ENCODE assay signal across 1 cellular context in the genomic region with DNA sequence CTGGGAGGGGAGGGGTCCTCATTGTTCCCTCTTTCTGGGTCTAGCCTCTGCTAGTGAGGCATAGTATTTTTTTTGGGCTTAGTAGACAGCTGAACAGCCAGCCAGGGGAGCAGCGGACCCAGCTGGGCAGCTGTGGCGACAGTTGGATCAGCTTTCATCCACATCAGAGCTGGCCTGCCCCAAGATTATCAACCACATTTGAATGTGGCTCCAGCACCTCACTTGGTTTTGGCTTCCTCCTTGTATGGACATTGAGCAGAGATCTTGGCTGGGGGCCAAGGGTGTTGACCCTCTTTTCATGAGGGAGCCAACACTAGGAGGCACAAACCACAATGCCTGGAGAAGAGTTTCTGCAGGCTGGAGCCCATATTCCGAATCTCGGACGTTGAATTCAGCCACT.
TF ChIP-seq lines count a peak whose summit lies in the region.

No MANE protein-coding gene starts in this region.

TF ChIP-seq in SK-N-SH treated with all-trans-retinoic acid at 6 μM for 48 hours, 23 proteins besides CTCF, POLR2A, EP300 and RAD21 (continued from another document):
- TF ChIP-seq PATZ1 (CRISPR knock-in tag; IDR thresholded peaks at IDR 0.05; ENCODE audit: borderline replicate concordance) (no peak), CSRNP3 (CRISPR knock-in tag; IDR thresholded peaks at IDR 0.05) (no peak), ARNTL (CRISPR knock-in tag; IDR thresholded peaks at IDR 0.05; ENCODE audit: borderline replicate concordance, low read depth) (no peak), ZC3H10 (CRISPR knock-in tag; IDR thresholded peaks at IDR 0.05) (no peak), ZNF70 (CRISPR knock-in tag; IDR thresholded peaks at IDR 0.05) (no peak), ZFP30 (CRISPR knock-in tag; IDR thresholded peaks at IDR 0.05) (no peak), ZNF8 (CRISPR knock-in tag; IDR thresholded peaks at IDR 0.05) (no peak), OSR1 (CRISPR knock-in tag; IDR thresholded peaks at IDR 0.05) (no peak), ISL1 (CRISPR knock-in tag; IDR thresholded peaks at IDR 0.05) (no peak), CSDC2 (CRISPR knock-in tag; IDR thresholded peaks at IDR 0.05) (no peak), ESRRG (CRISPR knock-in tag; IDR thresholded peaks at IDR 0.05) (no peak), TSHZ2 (CRISPR knock-in tag; IDR thresholded peaks at IDR 0.05) (no peak), RARB (CRISPR knock-in tag; IDR thresholded peaks at IDR 0.05) (no peak), TOX (CRISPR knock-in tag; IDR thresholded peaks at IDR 0.05; ENCODE audit: borderline replicate concordance) (no peak), BACH2 (CRISPR knock-in tag; IDR thresholded peaks at IDR 0.05; ENCODE audit: borderline replicate concordance) (no peak), CREB5 (CRISPR knock-in tag; IDR thresholded peaks at IDR 0.05; ENCODE audit: low read depth) (no peak)
- TF ChIP-seq, protein P1, sequence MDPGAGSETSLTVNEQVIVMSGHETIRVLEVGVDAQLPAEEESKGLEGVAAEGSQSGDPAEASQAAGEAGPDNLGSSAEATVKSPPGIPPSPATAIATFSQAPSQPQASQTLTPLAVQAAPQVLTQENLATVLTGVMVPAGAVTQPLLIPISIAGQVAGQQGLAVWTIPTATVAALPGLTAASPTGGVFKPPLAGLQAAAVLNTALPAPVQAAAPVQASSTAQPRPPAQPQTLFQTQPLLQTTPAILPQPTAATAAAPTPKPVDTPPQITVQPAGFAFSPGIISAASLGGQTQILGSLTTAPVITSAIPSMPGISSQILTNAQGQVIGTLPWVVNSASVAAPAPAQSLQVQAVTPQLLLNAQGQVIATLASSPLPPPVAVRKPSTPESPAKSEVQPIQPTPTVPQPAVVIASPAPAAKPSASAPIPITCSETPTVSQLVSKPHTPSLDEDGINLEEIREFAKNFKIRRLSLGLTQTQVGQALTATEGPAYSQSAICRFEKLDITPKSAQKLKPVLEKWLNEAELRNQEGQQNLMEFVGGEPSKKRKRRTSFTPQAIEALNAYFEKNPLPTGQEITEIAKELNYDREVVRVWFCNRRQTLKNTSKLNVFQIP (CRISPR knock-in tag; IDR thresholded peaks at IDR 0.05; ENCODE audit: borderline replicate concordance, low read depth): no peak
